11 cellular contexts compared by ENCODE assay signal in the genomic region with DNA sequence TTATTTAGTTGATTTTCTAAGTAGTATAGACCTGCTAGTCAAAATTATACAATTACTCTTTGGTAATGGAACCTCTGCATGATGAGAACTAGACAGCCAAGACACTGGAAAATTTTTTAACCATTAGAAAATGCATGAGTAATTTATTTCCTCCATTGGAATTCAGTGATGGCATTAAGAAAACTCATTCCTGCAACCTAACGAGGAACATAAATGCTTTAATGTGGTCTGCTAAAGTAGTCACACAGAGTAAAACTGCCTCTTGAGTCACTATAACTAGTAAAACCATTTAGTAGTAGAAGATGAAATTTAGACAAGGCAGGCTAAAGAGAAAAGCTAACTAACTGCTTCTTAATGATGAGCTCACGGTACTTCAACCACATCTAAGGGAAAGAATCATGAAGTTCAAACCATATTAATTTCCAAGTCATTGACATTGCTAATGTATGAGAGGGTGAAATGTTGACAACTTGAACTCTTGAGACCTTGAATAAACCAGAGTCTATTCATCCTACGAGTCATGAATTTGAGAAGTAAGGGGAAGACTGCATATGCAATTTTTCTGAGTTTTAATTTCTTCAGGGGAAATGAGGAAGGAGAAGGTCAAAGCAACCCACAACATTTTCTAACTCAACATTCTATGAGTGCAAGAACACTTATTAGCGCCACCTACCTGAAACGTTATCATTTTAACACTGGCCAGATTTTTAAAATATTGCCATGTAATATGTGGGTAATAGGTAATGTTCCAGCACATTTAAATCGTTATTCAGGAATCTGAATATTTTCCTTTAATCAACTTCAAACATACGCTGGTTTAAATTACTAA.
A peak's percentile ranks its signal among the peaks of the same experiment; 100 is the strongest.
DNase-seq lines count a peak whose midpoint lies in the region; ATAC-seq and TF ChIP-seq lines count a peak whose summit lies in the region.
"Had no signal": no experiment of that assay in that cellular context is flagged by ENCODE, and none has a peak within 500 bp of the region (broad histone marks: within the 10 kb centered on the region; RNA-seq: fewer than 3 reads in every experiment).

No MANE protein-coding gene starts in this region.

- no peak overlapping the region for H2AFZ ChIP-seq in smooth muscle cell (ENCODE audit: low read depth)

- H3K4me1 Mint-ChIP-seq in activated CD4-positive, alpha-beta T cell treated with anti-CD3 and anti-CD28 coated beads for 36 hours = peaks cover 9% of the 10 kb centered on the region

- H3K9ac ChIP-seq in smooth muscle cell (ENCODE audit: low read depth) = peak overlapping the region; percentile 64

- no peak for DNase-seq in activated CD4-positive, alpha-beta T cell treated with anti-CD3 and anti-CD28 coated beads for 36 hours
- no peak for DNase-seq in activated CD4-positive, alpha-beta T cell treated with anti-CD3 and anti-CD28 coated beads, Interleukin-2, amount 50 U/mL, for 4 hours
- DNase-seq in NCI-H226 = peak; percentile 61
- peak; percentile 10 for DNase-seq in dermis blood vessel endothelial cell
- no peak for DNase-seq in smooth muscle cell (lab: John Stamatoyannopoulos, UW; ENCODE audit: unreplicated experiment)
- DNase-seq in effector CD4-positive, alpha-beta T cell = no peak
- no peak for DNase-seq in stimulated activated naive CD4-positive, alpha-beta T cell (lab: John Stamatoyannopoulos, UW)
- no peak for DNase-seq in NCI-H774 (lab: John Stamatoyannopoulos, UW)
- DNase-seq: CD8-positive, alpha-beta T cell had no signal

- no peaks in the 10 kb centered on the region for H4K20me1 ChIP-seq in smooth muscle cell (ENCODE audit: low read depth)

- H3K27me3 Mint-ChIP-seq in activated CD4-positive, alpha-beta T cell treated with anti-CD3 and anti-CD28 coated beads for 36 hours = peaks cover 3% of the 10 kb centered on the region

- H3K4me3 ChIP-seq in smooth muscle cell = no peak overlapping the region
- H3K4me3 ChIP-seq: ascending aorta, SJCRH30 had no signal

- POLR2A ChIA-PET in activated CD4-positive, alpha-beta T cell treated with anti-CD3 and anti-CD28 coated beads for 36 hours (lab: Charles Lee) = no interaction called here

- H3K4me3 Mint-ChIP-seq in activated CD4-positive, alpha-beta T cell treated with anti-CD3 and anti-CD28 coated beads for 36 hours = no peak overlapping the region
- H3K4me3 Mint-ChIP-seq: CD8-positive, alpha-beta T cell had no signal

- CTCF ChIA-PET in activated CD4-positive, alpha-beta T cell treated with anti-CD3 and anti-CD28 coated beads for 36 hours (lab: Charles Lee) = no interaction called here

- peak overlapping the region; percentile 95 for H3K27ac ChIP-seq in smooth muscle cell (ENCODE audit: low read depth)
- H3K27ac ChIP-seq: ascending aorta, SJCRH30 had no signal

- H3K27me3 ChIP-seq in smooth muscle cell (ENCODE audit: low read depth) = no peaks in the 10 kb centered on the region
- H3K27me3 ChIP-seq: ascending aorta, SJCRH30 had no signal

- intact Hi-C loops in activated CD4-positive, alpha-beta T cell treated with anti-CD3 and anti-CD28 coated beads for 36 hours (cut with DNase I, micrococcal nuclease) = loop anchor here in 1 of 2 experiments (10.0 kb wide), 1 partner anchor 491 kb away; no protein-coding TSS in a partner anchor

- H3K9me3 Mint-ChIP-seq in activated CD4-positive, alpha-beta T cell treated with anti-CD3 and anti-CD28 coated beads for 36 hours (ENCODE audit: low read depth) = no peaks in the 10 kb centered on the region
- H3K9me3 Mint-ChIP-seq: CD8-positive, alpha-beta T cell had no signal

- peak overlapping the region; percentile 65 for H3K4me2 ChIP-seq in smooth muscle cell

- H3F3A ChIP-seq in smooth muscle cell (ENCODE audit: low read depth) = peaks cover 7% of the 10 kb centered on the region

- ATAC-seq in activated CD4-positive, alpha-beta T cell treated with anti-CD3 and anti-CD28 coated beads for 36 hours = peak; percentile 77
- ATAC-seq: CD8-positive, alpha-beta T cell had no signal

- H3K27ac Mint-ChIP-seq in activated CD4-positive, alpha-beta T cell treated with anti-CD3 and anti-CD28 coated beads for 36 hours = no peak overlapping the region
- H3K27ac Mint-ChIP-seq: CD8-positive, alpha-beta T cell had no signal

- no peaks in the 10 kb centered on the region for H3K9me3 ChIP-seq in smooth muscle cell (replicated peaks; ENCODE audit: low read depth)
- H3K9me3 ChIP-seq: ascending aorta, SJCRH30 had no signal

- no peak for TF ChIP-seq CTCF in smooth muscle cell (IDR thresholded peaks at IDR 0.05; ENCODE audit: borderline replicate concordance, insufficient read depth, poor library complexity, severe bottlenecking)

- peaks cover 44% of the 10 kb centered on the region for H3K4me1 ChIP-seq in smooth muscle cell (ENCODE audit: low read depth)
- H3K4me1 ChIP-seq: ascending aorta, SJCRH30 had no signal

- H3K79me2 ChIP-seq in smooth muscle cell (ENCODE audit: low read depth) = peaks cover 13% of the 10 kb centered on the region

- H3K36me3 Mint-ChIP-seq in activated CD4-positive, alpha-beta T cell treated with anti-CD3 and anti-CD28 coated beads for 36 hours (ENCODE audit: low read depth) = no peaks in the 10 kb centered on the region
- H3K36me3 Mint-ChIP-seq: CD8-positive, alpha-beta T cell had no signal

- no peaks in the 10 kb centered on the region for H3K36me3 ChIP-seq in smooth muscle cell (ENCODE audit: low read depth)
- H3K36me3 ChIP-seq: ascending aorta had no signal

- WGBS in smooth muscle cell (ENCODE audit: low lambda C conversion rate) = 42% methylated on average over 7 of the region's 7 CpGs

Comparison
In these comparisons a context has a peak if more than half of its experiments do, and no peak if none do; other contexts are left out.
1. DNase-seq: peak in NCI-H226 (single experiment) and dermis blood vessel endothelial cell (single experiment); none in activated CD4-positive, alpha-beta T cell treated with anti-CD3 and anti-CD28 coated beads for 36 hours (single experiment), activated CD4-positive, alpha-beta T cell treated with anti-CD3 and anti-CD28 coated beads, Interleukin-2, amount 50 U/mL, for 4 hours (0 of 2), smooth muscle cell (single experiment), effector CD4-positive, alpha-beta T cell (single experiment), stimulated activated naive CD4-positive, alpha-beta T cell (0 of 6) and NCI-H774 (single experiment).